In the genomic region with DNA sequence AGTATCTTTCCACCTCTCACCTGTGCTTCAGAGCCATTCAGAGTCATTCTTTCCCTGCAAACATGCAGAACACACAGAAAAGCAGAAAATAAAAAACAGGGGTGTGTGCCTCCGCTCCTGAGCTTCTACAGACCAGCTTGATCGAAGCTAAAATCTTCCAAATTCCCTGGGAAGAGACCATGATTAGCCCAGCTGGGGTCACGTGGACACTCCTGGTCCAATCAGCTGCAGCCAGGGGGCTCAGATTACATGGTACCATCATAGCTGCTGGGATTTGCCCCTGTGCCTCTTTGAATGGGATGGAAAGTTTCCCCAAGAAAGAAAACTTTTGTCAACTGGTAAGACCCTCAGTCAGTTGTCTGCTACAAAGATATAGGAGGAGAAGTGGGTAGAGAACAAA, we compare ENCODE assay signal across 1 cellular context.
TF ChIP-seq lines count a peak whose summit lies in the region.

No MANE protein-coding gene starts in this region.

TF ChIP-seq in K562, 482 proteins besides CTCF, POLR2A, EP300 and RAD21 (continued from another document):
- TF ChIP-seq FOXP4 (CRISPR knock-in tag; IDR thresholded peaks at IDR 0.05; ENCODE audit: borderline replicate concordance) (no peak), KDM5B (IDR thresholded peaks at IDR 0.05; ENCODE audit: insufficient replicate concordance, low read depth, low read length) (no peak), ZBTB43 (CRISPR knock-in tag; IDR thresholded peaks at IDR 0.05) (no peak), NFYB (IDR thresholded peaks at IDR 0.05; ENCODE audit: extremely low read depth, insufficient read length) (peak; percentile 31), CHD7 (IDR thresholded peaks at IDR 0.05; ENCODE audit: low read depth, low read length) (no peak), KLF6 (CRISPR knock-in tag; IDR thresholded peaks at IDR 0.05; ENCODE audit: borderline replicate concordance) (no peak), ETV6 (IDR thresholded peaks at IDR 0.05; ENCODE audit: borderline replicate concordance in 1 of 2, low read depth in 2 of 2, low read length in 1 of 2) (no peak), ETV6 (CRISPR knock-in tag; IDR thresholded peaks at IDR 0.05; ENCODE audit: borderline replicate concordance) (no peak), TRIM28 (IDR thresholded peaks at IDR 0.05) (no peak), HNRNPLL (IDR thresholded peaks at IDR 0.05; ENCODE audit: low read depth, low read length, poor library complexity, severe bottlenecking) (no peak), XRCC3 (IDR thresholded peaks at IDR 0.05) (no peak), PHB2 (IDR thresholded peaks at IDR 0.05; ENCODE audit: low read depth) (no peak), MEF2A (IDR thresholded peaks at IDR 0.05; ENCODE audit: control insufficient read depth, low read depth, low read length) (no peak), DNMT1 (IDR thresholded peaks at IDR 0.05) (no peak), USF2 (CRISPR knock-in tag; IDR thresholded peaks at IDR 0.05) (peak; percentile 73), CBFB (CRISPR knock-in tag; IDR thresholded peaks at IDR 0.05) (no peak), TARDBP (IDR thresholded peaks at IDR 0.05) (no peak), RFX7 (CRISPR knock-in tag; IDR thresholded peaks at IDR 0.05) (no peak), ZMIZ1 (IDR thresholded peaks at IDR 0.05; ENCODE audit: low read depth in 2 of 2, low read length in 2 of 2) (no peak), DIDO1 (tag; IDR thresholded peaks at IDR 0.05; ENCODE audit: low read depth) (no peak), ZNF584 (CRISPR knock-in tag; IDR thresholded peaks at IDR 0.05; ENCODE audit: low read depth) (no peak)
- TF ChIP-seq, protein P1, sequence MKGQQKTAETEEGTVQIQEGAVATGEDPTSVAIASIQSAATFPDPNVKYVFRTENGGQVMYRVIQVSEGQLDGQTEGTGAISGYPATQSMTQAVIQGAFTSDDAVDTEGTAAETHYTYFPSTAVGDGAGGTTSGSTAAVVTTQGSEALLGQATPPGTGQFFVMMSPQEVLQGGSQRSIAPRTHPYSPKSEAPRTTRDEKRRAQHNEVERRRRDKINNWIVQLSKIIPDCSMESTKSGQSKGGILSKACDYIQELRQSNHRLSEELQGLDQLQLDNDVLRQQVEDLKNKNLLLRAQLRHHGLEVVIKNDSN (CRISPR knock-in tag; IDR thresholded peaks at IDR 0.05): peak; percentile 34; the same call in 1 of the 2 replicates
- TF ChIP-seq, protein P2, sequence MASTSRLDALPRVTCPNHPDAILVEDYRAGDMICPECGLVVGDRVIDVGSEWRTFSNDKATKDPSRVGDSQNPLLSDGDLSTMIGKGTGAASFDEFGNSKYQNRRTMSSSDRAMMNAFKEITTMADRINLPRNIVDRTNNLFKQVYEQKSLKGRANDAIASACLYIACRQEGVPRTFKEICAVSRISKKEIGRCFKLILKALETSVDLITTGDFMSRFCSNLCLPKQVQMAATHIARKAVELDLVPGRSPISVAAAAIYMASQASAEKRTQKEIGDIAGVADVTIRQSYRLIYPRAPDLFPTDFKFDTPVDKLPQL (IDR thresholded peaks at IDR 0.05; ENCODE audit: extremely low read depth, insufficient read length): no peak
- TF ChIP-seq, protein P3, sequence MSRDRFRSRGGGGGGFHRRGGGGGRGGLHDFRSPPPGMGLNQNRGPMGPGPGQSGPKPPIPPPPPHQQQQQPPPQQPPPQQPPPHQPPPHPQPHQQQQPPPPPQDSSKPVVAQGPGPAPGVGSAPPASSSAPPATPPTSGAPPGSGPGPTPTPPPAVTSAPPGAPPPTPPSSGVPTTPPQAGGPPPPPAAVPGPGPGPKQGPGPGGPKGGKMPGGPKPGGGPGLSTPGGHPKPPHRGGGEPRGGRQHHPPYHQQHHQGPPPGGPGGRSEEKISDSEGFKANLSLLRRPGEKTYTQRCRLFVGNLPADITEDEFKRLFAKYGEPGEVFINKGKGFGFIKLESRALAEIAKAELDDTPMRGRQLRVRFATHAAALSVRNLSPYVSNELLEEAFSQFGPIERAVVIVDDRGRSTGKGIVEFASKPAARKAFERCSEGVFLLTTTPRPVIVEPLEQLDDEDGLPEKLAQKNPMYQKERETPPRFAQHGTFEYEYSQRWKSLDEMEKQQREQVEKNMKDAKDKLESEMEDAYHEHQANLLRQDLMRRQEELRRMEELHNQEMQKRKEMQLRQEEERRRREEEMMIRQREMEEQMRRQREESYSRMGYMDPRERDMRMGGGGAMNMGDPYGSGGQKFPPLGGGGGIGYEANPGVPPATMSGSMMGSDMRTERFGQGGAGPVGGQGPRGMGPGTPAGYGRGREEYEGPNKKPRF (IDR thresholded peaks at IDR 0.05; ENCODE audit: low read depth, low read length): no peak
